Comparison of ENCODE assay signal across 15 cellular contexts in the genomic region with DNA sequence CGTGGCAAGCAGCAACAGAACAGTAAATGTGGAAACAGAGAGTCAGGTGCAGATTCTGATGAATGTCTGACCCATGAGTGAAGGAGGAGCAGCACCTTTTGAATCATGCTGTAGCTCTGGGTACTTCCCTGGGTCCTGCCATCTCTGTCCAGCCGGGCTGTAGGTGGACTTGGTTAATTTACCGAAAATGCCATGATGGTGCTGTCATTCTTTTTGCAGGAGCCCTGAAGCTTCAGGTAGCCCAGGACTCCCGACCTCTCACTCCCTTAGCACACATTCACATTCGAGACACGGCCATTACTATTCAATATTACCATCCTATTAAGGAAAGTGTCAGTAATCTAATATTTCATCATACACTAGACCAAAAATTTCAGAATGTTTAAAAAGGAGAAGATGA.
DNase-seq lines count a peak whose midpoint lies in the region; ATAC-seq, FAIRE-seq and TF ChIP-seq lines count a peak whose summit lies in the region.
"Had no signal": no experiment of that assay in that cellular context is flagged by ENCODE, and none has a peak within 500 bp of the region (broad histone marks: within the 10 kb centered on the region; RNA-seq: fewer than 3 reads in every experiment).

No MANE protein-coding gene starts in this region.

- H3K36me3 ChIP-seq in HCT116 (ENCODE audit: control insufficient read depth in 1 of 2, insufficient read depth in 2 of 2, low read length in 2 of 2) (no peaks in the 10 kb centered on the region), astrocyte (ENCODE audit: insufficient read depth, low read length) (no peaks in the 10 kb centered on the region)
- H3K36me3 ChIP-seq: BLaER1 had no signal

- no peak for TF ChIP-seq POLR2A in HCT116 (IDR thresholded peaks at IDR 0.05; ENCODE audit: borderline replicate concordance, extremely low read depth, insufficient read depth, insufficient read length)

- H3K27ac ChIP-seq in HCT116 (ENCODE audit: low read depth, low read length), result no peak overlapping the region
- no peak overlapping the region for H3K27ac ChIP-seq in astrocyte (ENCODE audit: low read depth, low read length)
- H3K27ac ChIP-seq: BLaER1 had no signal

- no peaks in the 10 kb centered on the region for H4K20me1 ChIP-seq in HCT116 (ENCODE audit: insufficient read depth)
- H4K20me1 ChIP-seq in astrocyte (ENCODE audit: insufficient read depth, low read length), result no peaks in the 10 kb centered on the region
- H4K20me1 ChIP-seq: BLaER1 had no signal

- H3K36me3 Mint-ChIP-seq in astrocyte (ENCODE audit: low read depth, unreplicated experiment) (no peaks in the 10 kb centered on the region), osteocyte (ENCODE audit: unreplicated experiment) (peaks cover 12% of the 10 kb centered on the region)
- no peaks in the 10 kb centered on the region for H3K36me3 Mint-ChIP-seq in activated CD4-positive, alpha-beta memory T cell treated with anti-CD3 and anti-CD28 coated beads, Interleukin-2, amount 10 ng/mL, durations not matched to agents 7 days and 5 days (ENCODE audit: low read depth)
- H3K36me3 Mint-ChIP-seq: IgD-negative memory B cell had no signal

- 0 out of 2 replicates have a peak overlapping the region, but pooled peaks have one; percentile 23 for H3K4me2 ChIP-seq in HCT116 (ENCODE audit: low read length)
- H3K4me2 ChIP-seq in astrocyte (ENCODE audit: low read length), result peak overlapping the region; percentile 28
- H3K4me2 ChIP-seq: BLaER1 had no signal

- RAD21 ChIA-PET in HCT116 (lab: Charles Lee; ENCODE audit: low non-redundant PET in 1 of 2, low total read pairs in 2 of 2, uncharacterized antibody in 2 of 2, unreplicated experiment in 2 of 2), result no interaction called here

- no TSS peak for BruUV-seq in HCT116 (replicated peaks; lab: Mats Ljungman, UMichigan)

- H3K9me3 Mint-ChIP-seq in astrocyte (ENCODE audit: unreplicated experiment) (peaks cover 9% of the 10 kb centered on the region), osteocyte (ENCODE audit: unreplicated experiment) (peaks cover 6% of the 10 kb centered on the region)
- peaks cover 7% of the 10 kb centered on the region for H3K9me3 Mint-ChIP-seq in activated CD4-positive, alpha-beta memory T cell treated with anti-CD3 and anti-CD28 coated beads, Interleukin-2, amount 10 ng/mL, durations not matched to agents 7 days and 5 days

- DNase-seq in HCT116 (ENCODE audit: low read depth, low spot score) (no peak), astrocyte (ENCODE audit: low read depth) (no peak), osteocyte (ENCODE audit: extremely low spot score, unreplicated experiment) (no peak), foreskin melanocyte (no peak), urothelium cell line (ENCODE audit: low spot score) (no peak)
- DNase-seq in activated CD4-positive, alpha-beta memory T cell treated with anti-CD3 and anti-CD28 coated beads, Interleukin-2, amount 10 ng/mL, durations not matched to agents 7 days and 5 days, result no peak
- DNase-seq: AML-193, Calu3, DMS79 had no signal

- H3K9me3 ChIP-seq in HCT116 (ENCODE audit: control insufficient read depth in 1 of 2, insufficient read depth in 1 of 2, low read depth in 1 of 2, low read length in 2 of 2) (no peaks in the 10 kb centered on the region), astrocyte (ENCODE audit: insufficient read depth, low read depth, low read length) (no peaks in the 10 kb centered on the region)

- POLR2A ChIA-PET in HCT116 (lab: Charles Lee), result no interaction called here
- POLR2A ChIA-PET in activated CD4-positive, alpha-beta memory T cell treated with anti-CD3 and anti-CD28 coated beads, Interleukin-2, amount 10 ng/mL, durations not matched to agents 7 days and 5 days (lab: Charles Lee), result no interaction called here

- no peak overlapping the region for H2AFZ ChIP-seq in HCT116 (ENCODE audit: low read depth, low read length, poor library complexity, severe bottlenecking)
- no peak overlapping the region for H2AFZ ChIP-seq in astrocyte (ENCODE audit: low read depth, low read length)
- H2AFZ ChIP-seq: GM23248 had no signal

- FAIRE-seq in astrocyte (lab: Jason Lieb, UNC) (no peak), urothelium cell line (lab: Jason Lieb, UNC) (no peak)
- FAIRE-seq: GM12891, H54 had no signal

- H3K27me3 Mint-ChIP-seq in astrocyte (ENCODE audit: low read depth, unreplicated experiment) (peaks cover 11% of the 10 kb centered on the region), osteocyte (ENCODE audit: unreplicated experiment) (no peaks in the 10 kb centered on the region)
- no peaks in the 10 kb centered on the region for H3K27me3 Mint-ChIP-seq in activated CD4-positive, alpha-beta memory T cell treated with anti-CD3 and anti-CD28 coated beads, Interleukin-2, amount 10 ng/mL, durations not matched to agents 7 days and 5 days
- H3K27me3 Mint-ChIP-seq: IgD-negative memory B cell had no signal

- no peaks in the 10 kb centered on the region for H3K9me2 ChIP-seq in HCT116 (ENCODE audit: insufficient read depth)

- peaks cover 0 to 22% of the 10 kb centered on the region in 2 experiments; a peak in 1 of 4 replicates for H3K4me1 ChIP-seq in HCT116 (ENCODE audit: control insufficient read depth in 1 of 2, insufficient read depth in 2 of 2, low read length in 2 of 2)
- peaks cover 11% of the 10 kb centered on the region for H3K4me1 ChIP-seq in astrocyte (ENCODE audit: insufficient read depth, low read length)
- H3K4me1 ChIP-seq: BLaER1 had no signal

- H3K4me3 Mint-ChIP-seq in astrocyte (ENCODE audit: unreplicated experiment) (no peak overlapping the region), osteocyte (ENCODE audit: unreplicated experiment) (no peak overlapping the region)
- no peak overlapping the region for H3K4me3 Mint-ChIP-seq in activated CD4-positive, alpha-beta memory T cell treated with anti-CD3 and anti-CD28 coated beads, Interleukin-2, amount 10 ng/mL, durations not matched to agents 7 days and 5 days
- H3K4me3 Mint-ChIP-seq: IgD-negative memory B cell had no signal

- intact Hi-C loops in HCT116 (cut with micrococcal nuclease), result no loop called here

- TF ChIP-seq CTCF in HCT116 (IDR thresholded peaks at IDR 0.05 in 2 of 3, conservative IDR thresholded peaks at IDR 0.05 in 1 of 3; ENCODE audit: borderline replicate concordance in 1 of 3, insufficient read depth in 1 of 3, low read depth in 2 of 3, low read length in 2 of 3) (no peak), astrocyte (IDR thresholded peaks at IDR 0.05; ENCODE audit: insufficient read depth, low read depth, low read length) (no peak), osteocyte (IDR thresholded peaks at IDR 0.05) (no peak)

- ATAC-seq in HCT116 (no peak), HG03097 (IDR thresholded peaks at IDR 0.05; ENCODE audit: low FRiP score, unreplicated experiment) (no peak)

- H3K9ac ChIP-seq in HCT116 (ENCODE audit: low read length) (no peak overlapping the region), astrocyte (ENCODE audit: low read length) (peak overlapping the region; percentile 28)
- H3K9ac ChIP-seq: BLaER1, GM23248 had no signal

- H3K27me3 ChIP-seq in HCT116 (ENCODE audit: insufficient read depth, low read length) (peaks cover 13% of the 10 kb centered on the region; the same call in 1 of the 2 replicates), astrocyte (ENCODE audit: insufficient read depth, low read length) (no peaks in the 10 kb centered on the region)
- H3K27me3 ChIP-seq: BLaER1 had no signal

- H3K27ac Mint-ChIP-seq in astrocyte (ENCODE audit: unreplicated experiment) (no peak overlapping the region), osteocyte (ENCODE audit: unreplicated experiment) (peak overlapping the region; percentile 87)
- H3K27ac Mint-ChIP-seq in activated CD4-positive, alpha-beta memory T cell treated with anti-CD3 and anti-CD28 coated beads, Interleukin-2, amount 10 ng/mL, durations not matched to agents 7 days and 5 days, result no peak overlapping the region
- H3K27ac Mint-ChIP-seq: IgD-negative memory B cell had no signal

- no peaks in the 10 kb centered on the region for H3K4me1 Mint-ChIP-seq in astrocyte (ENCODE audit: low read depth, unreplicated experiment)
- H3K4me1 Mint-ChIP-seq in osteocyte (ENCODE audit: unreplicated experiment), result peaks cover 75% of the 10 kb centered on the region
- no peaks in the 10 kb centered on the region for H3K4me1 Mint-ChIP-seq in activated CD4-positive, alpha-beta memory T cell treated with anti-CD3 and anti-CD28 coated beads, Interleukin-2, amount 10 ng/mL, durations not matched to agents 7 days and 5 days
- H3K4me1 Mint-ChIP-seq: IgD-negative memory B cell had no signal

- H3K4me3 ChIP-seq in HCT116 (replicated peaks in 1 of 2; ENCODE audit: low read depth in 1 of 2, low read length in 2 of 2) (no peak overlapping the region), astrocyte (ENCODE audit: insufficient read depth, low read depth, low read length) (no peak overlapping the region)
- H3K4me3 ChIP-seq: BLaER1, GM23248 had no signal

- TF ChIP-seq RAD21 in HCT116 (IDR thresholded peaks at IDR 0.05; ENCODE audit: low read depth), result no peak

- H3K79me2 ChIP-seq in HCT116 (ENCODE audit: insufficient read depth, low read length), result no peaks in the 10 kb centered on the region
- H3K79me2 ChIP-seq in astrocyte (ENCODE audit: insufficient read depth, low read length), result no peaks in the 10 kb centered on the region

- CTCF ChIA-PET in HCT116 (lab: Charles Lee), result no interaction called here
- CTCF ChIA-PET in activated CD4-positive, alpha-beta memory T cell treated with anti-CD3 and anti-CD28 coated beads, Interleukin-2, amount 10 ng/mL, durations not matched to agents 7 days and 5 days (lab: Charles Lee), result no interaction called here

TF ChIP-seq in HCT116, 20 proteins besides CTCF, POLR2A, EP300 and RAD21 (continues in another document):
- TF ChIP-seq JUND (IDR thresholded peaks at IDR 0.05), result no peak
- no peak for TF ChIP-seq FOSL1 (IDR thresholded peaks at IDR 0.05; ENCODE audit: low read depth)
